5 cellular contexts compared by ENCODE assay signal in genomic region chr1:95281781-95282495, GRCh38.
"Had no signal": no experiment of that assay in that cellular context is flagged by ENCODE, and none has a peak within 500 bp of the region (broad histone marks: within the 10 kb centered on the region; RNA-seq: fewer than 3 reads in every experiment).

No MANE protein-coding gene starts in this region.

- DNase-seq: GM23248, H9, HCEC 1CT, IMR-90 had no signal

- H3K9me3 Mint-ChIP-seq: H9 had no signal

- H2AFZ ChIP-seq: GM23248 had no signal

- H3K4me3 Mint-ChIP-seq: H9 had no signal

- H3K9ac ChIP-seq: GM23248 had no signal

- H3K27ac ChIP-seq: GM23248 had no signal

- H3K4me3 ChIP-seq: GM23248, K562 had no signal

- ATAC-seq: K562 had no signal
